ENCODE assay signal across 23 cellular contexts in the genomic region with DNA sequence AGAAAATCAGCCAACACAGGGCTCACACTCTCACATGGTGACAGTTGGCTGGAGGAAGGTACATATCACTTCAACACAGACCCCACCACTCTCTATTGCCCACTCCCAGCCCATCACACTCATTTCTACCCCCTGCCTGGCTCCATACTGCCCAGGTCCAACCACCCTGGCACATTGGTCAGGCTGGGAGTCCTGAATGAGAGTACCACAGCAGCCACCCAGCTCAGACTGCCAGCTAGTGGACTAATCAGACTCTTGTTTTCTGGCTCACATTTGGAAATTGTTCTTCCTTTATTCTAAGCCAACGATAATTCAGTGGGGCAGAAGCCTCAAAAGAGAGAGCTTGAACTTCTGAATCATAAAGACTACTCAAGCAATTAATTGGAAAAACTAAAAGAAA.
"Had no signal": no experiment of that assay in that cellular context is flagged by ENCODE, and none has a peak within 500 bp of the region (broad histone marks: within the 10 kb centered on the region; RNA-seq: fewer than 3 reads in every experiment).

No MANE protein-coding gene starts in this region.

- DNase-seq: activated B cell treated with CpG ODN at 0.5 μM for 24 hours; activated CD4-positive, alpha-beta memory T cell treated with anti-CD3 and anti-CD28 coated beads, Interleukin-2, amount 10 ng/mL, durations not matched to agents 7 days and 5 days; activated CD4-positive, alpha-beta T cell treated with anti-CD3 and anti-CD28 coated beads for 48 hours; activated naive CD4-positive, alpha-beta T cell treated with Interleukin-2 at 50 U/mL for 16 hours; activated naive CD8-positive, alpha-beta T cell treated with anti-CD3 and anti-CD28 coated beads, Interleukin-2, amount 10 ng/mL, durations not matched to agents 7 days and 5 days; activated T-cell treated with anti-CD3 and anti-CD28 coated beads, Interleukin-2, amount 50 U/mL, for 24 hours; amygdala; dermis blood vessel endothelial cell; effector memory CD4-positive, alpha-beta T cell; foreskin keratinocyte; hypothalamus; left lung; mammary epithelial cell; stimulated activated CD4-positive, alpha-beta T cell treated with anti-CD3 and anti-CD28 coated beads, Interleukin-2, amount 100 ng/mL, for 24 hours; transverse colon; uterus had no signal

- H3K4me3 Mint-ChIP-seq: activated B cell treated with CpG ODN at 0.5 μM for 24 hours; activated CD4-positive, alpha-beta memory T cell treated with anti-CD3 and anti-CD28 coated beads, Interleukin-2, amount 10 ng/mL, durations not matched to agents 7 days and 5 days; activated naive CD8-positive, alpha-beta T cell treated with anti-CD3 and anti-CD28 coated beads, Interleukin-2, amount 10 ng/mL, durations not matched to agents 7 days and 5 days; activated T-cell treated with anti-CD3 and anti-CD28 coated beads, Interleukin-2, amount 50 U/mL, for 24 hours; stimulated activated naive CD8-positive, alpha-beta T cell treated with anti-CD3 and anti-CD28 coated beads, Interleukin-15, Interleukin-2, amounts not matched to agents 100 ng/mL and 50 ng/mL, for 24 hours; T-helper 2 cell treated with Interferon-gamma antibody and Interleukin-4, amounts not matched to agents 5 μg/mL and 100 μg/mL, for 36 hours had no signal

- H3K27me3 ChIP-seq: foreskin keratinocyte, right atrium auricular region, uterus had no signal

- H3K4me3 ChIP-seq: cardiac muscle cell, left lung, prostate gland, right atrium auricular region, suprapubic skin, transverse colon, uterus had no signal

- H3K9me3 ChIP-seq: prostate gland had no signal

- H3K27ac ChIP-seq: cardiac muscle cell, foreskin keratinocyte, left lung, prostate gland, right atrium auricular region, suprapubic skin, transverse colon, uterus had no signal

- H3K9me3 Mint-ChIP-seq: activated CD4-positive, alpha-beta memory T cell treated with anti-CD3 and anti-CD28 coated beads, Interleukin-2, amount 10 ng/mL, durations not matched to agents 7 days and 5 days had no signal

- H3K27ac Mint-ChIP-seq: activated B cell treated with CpG ODN at 0.5 μM for 24 hours; activated CD4-positive, alpha-beta memory T cell treated with anti-CD3 and anti-CD28 coated beads, Interleukin-2, amount 10 ng/mL, durations not matched to agents 7 days and 5 days; activated naive CD8-positive, alpha-beta T cell treated with anti-CD3 and anti-CD28 coated beads, Interleukin-2, amount 10 ng/mL, durations not matched to agents 7 days and 5 days; activated T-cell treated with anti-CD3 and anti-CD28 coated beads, Interleukin-2, amount 50 U/mL, for 24 hours; activated T-helper 2 cell treated with anti-CD3 and anti-CD28 coated beads, Interferon-gamma antibody, Interleukin-2, Interleukin-4, amounts not matched to agents 10 μg/mL and 5 μg/mL and 100 μg/mL, durations not matched to agents 14 hours and 24 hours and 36 hours; stimulated activated naive CD8-positive, alpha-beta T cell treated with anti-CD3 and anti-CD28 coated beads, Interleukin-15, Interleukin-2, amounts not matched to agents 100 ng/mL and 50 ng/mL, for 24 hours; T-helper 2 cell treated with Interferon-gamma antibody and Interleukin-4, amounts not matched to agents 5 μg/mL and 100 μg/mL, for 36 hours had no signal

- H3K36me3 ChIP-seq: cardiac muscle cell, left lung, prostate gland, right atrium auricular region, suprapubic skin, transverse colon, uterus had no signal

- H3K4me1 ChIP-seq: foreskin keratinocyte, left lung, prostate gland, right atrium auricular region, suprapubic skin, uterus had no signal

- ATAC-seq: foreskin keratinocyte, left lung had no signal

- H3K36me3 Mint-ChIP-seq: activated naive CD8-positive, alpha-beta T cell treated with anti-CD3 and anti-CD28 coated beads, Interleukin-2, amount 10 ng/mL, durations not matched to agents 7 days and 5 days had no signal

- H3K4me1 Mint-ChIP-seq: activated B cell treated with CpG ODN at 0.5 μM for 24 hours had no signal
